8 cellular contexts compared by ENCODE assay signal in genomic region chr12:54417712-54418440, GRCh38. TPM values are rescaled to one million over a fixed set of nuclear protein-coding genes. Genes with fewer than 3 reads are reported as not detected.
DNase-seq lines count a peak whose midpoint lies in the region; ATAC-seq and TF ChIP-seq lines count a peak whose summit lies in the region.

No MANE protein-coding gene starts in this region.

- peak overlapping the region; percentile 65 to 66 for H3K9ac ChIP-seq in mucosa of rectum (ENCODE audit: low read depth in 1 of 2, low read length in 2 of 2)

- TF ChIP-seq CTCF in AG04450 (IDR thresholded peaks at IDR 0.05; ENCODE audit: low read depth, low read length) (no peak), choroid plexus epithelial cell (conservative IDR thresholded peaks at IDR 0.05; ENCODE audit: low read depth, low read length) (no peak)

- H3K4me3 ChIP-seq in AG04450 (ENCODE audit: low read depth, low read length) (peak overlapping the region; percentile 91), MG63 (peak overlapping the region; percentile 92), choroid plexus epithelial cell (ENCODE audit: low read depth, low read length) (peak overlapping the region; percentile 84), mucosa of rectum (ENCODE audit: low read length in 2 of 2) (peak overlapping the region; percentile 60 to 63)

- H3K27me3 ChIP-seq in AG04450 (ENCODE audit: control insufficient read depth, insufficient read depth, low read length) = no peaks in the 10 kb centered on the region
- H3K27me3 ChIP-seq in MG63 = no peaks in the 10 kb centered on the region
- peaks cover 5 to 7% of the 10 kb centered on the region in 2 donors for H3K27me3 ChIP-seq in mucosa of rectum (ENCODE audit: control insufficient read depth in 2 of 2, insufficient read depth in 2 of 2, low read length in 2 of 2)

- H3K27ac ChIP-seq in AG04450 (ENCODE audit: low read depth, low read length) = peak overlapping the region; percentile 57
- H3K27ac ChIP-seq in mucosa of rectum (ENCODE audit: low read depth in 2 of 2, low read length in 2 of 2) = peak overlapping the region; percentile 80 to 84

- ATAC-seq in GM21576 (IDR thresholded peaks at IDR 0.05; ENCODE audit: unreplicated experiment) (no peak), HG03108 (IDR thresholded peaks at IDR 0.05; ENCODE audit: unreplicated experiment) (no peak)

- CTCF ChIA-PET in AG04450 (lab: Charles Lee) = interaction anchor here (0.6 to 12.3 kb wide), 6 partner anchors 16 to 93 kb away, joined by 3 to 286 read pairs (median 14); partner anchors contain the start of gene COPZ1

- H3K9me3 ChIP-seq in AG04450 (ENCODE audit: control insufficient read depth, insufficient read depth, low read length) (no peaks in the 10 kb centered on the region; the same call in 1 of the 2 replicates), MG63 (no peaks in the 10 kb centered on the region), mucosa of rectum (ENCODE audit: control insufficient read depth in 2 of 2, low read length in 2 of 2) (no peaks in the 10 kb centered on the region)

- H3K4me1 ChIP-seq in mucosa of rectum (ENCODE audit: control insufficient read depth in 2 of 2, insufficient read depth in 2 of 2, low read length in 2 of 2) = peaks cover 10 to 14% of the 10 kb centered on the region in 2 donors

- DNase-seq in AG04450 (ENCODE audit: low read depth, low spot score) = no peak
- DNase-seq in MG63 = peak; percentile 50
- DNase-seq in choroid plexus epithelial cell (ENCODE audit: low read depth) = no peak
- no peak for DNase-seq in superior temporal gyrus (ENCODE audit: extremely low spot score)
- no peak for DNase-seq in T-helper 9 cell

- H3K36me3 ChIP-seq in MG63 = peaks cover 10% of the 10 kb centered on the region
- H3K36me3 ChIP-seq in mucosa of rectum (ENCODE audit: control insufficient read depth in 2 of 2, insufficient read depth in 2 of 2, low read length in 2 of 2) = no peaks in the 10 kb centered on the region

- POLR2A ChIA-PET in AG04450 (lab: Yijun Ruan, JAX) = interaction anchor here (1.2 to 1.5 kb wide), 2 partner anchors 18 to 139 kb away, joined by 4 to 11 read pairs; no protein-coding TSS in a partner anchor

RNA-seq across cellular contexts. Expression of gene ITGA5, which starts 1.2 kb away (rescaled TPM):
- 160 and 185 TPM in 2 replicates for polyA plus RNA-seq in AG04450 (2011; rRNA removed)
- polyA minus RNA-seq in AG04450 (2011; rRNA and poly(A)+ RNA removed) = 241 and 280 TPM in 2 replicates
- 74.3 and 91.5 TPM in 2 replicates for total RNA-seq in MG63 (2014; rRNA removed; shearing (Covaris generic); ENCODE audit: low replicate concordance)

RNA-seq across cellular contexts. Expression of gene ZNF385A, which starts 33.3 kb away (rescaled TPM):
- polyA plus RNA-seq in AG04450 (2011; rRNA removed) = 1.5 and 2.8 TPM in 2 replicates
- 2.9 and 3.1 TPM in 2 replicates for polyA minus RNA-seq in AG04450 (2011; rRNA and poly(A)+ RNA removed)
- total RNA-seq in MG63 (2014; rRNA removed; shearing (Covaris generic); ENCODE audit: low replicate concordance) = 0.89 TPM in 1 of 2 replicates, not detected in the other

RNA-seq across cellular contexts. Expression of gene GPR84, which starts 53.6 kb away (rescaled TPM):
- not detected in 2 replicates for polyA plus RNA-seq in AG04450 (2011; rRNA removed)
- not detected in 2 replicates for polyA minus RNA-seq in AG04450 (2011; rRNA and poly(A)+ RNA removed)
- total RNA-seq in MG63 (2014; rRNA removed; shearing (Covaris generic); ENCODE audit: low replicate concordance) = not detected in 2 replicates

RNA-seq across cellular contexts. Expression of gene GTSF1, which starts 55.5 kb away (rescaled TPM):
- not detected in 2 replicates for polyA plus RNA-seq in AG04450 (2011; rRNA removed)
- not detected in 2 replicates for polyA minus RNA-seq in AG04450 (2011; rRNA and poly(A)+ RNA removed)
- total RNA-seq in MG63 (2014; rRNA removed; shearing (Covaris generic); ENCODE audit: low replicate concordance) = not detected in 2 replicates
